In genomic region chr19:1654178-1654792, GRCh38 we compare ENCODE assay signal across 22 cellular contexts. TPM values are rescaled to one million over a fixed set of nuclear protein-coding genes. Genes with fewer than 3 reads are reported as not detected.
A peak's percentile ranks its signal among the peaks of the same experiment; 100 is the strongest.
DNase-seq lines count a peak whose midpoint lies in the region; ATAC-seq lines count a peak whose summit lies in the region.
"Had no signal": no experiment of that assay in that cellular context is flagged by ENCODE, and none has a peak within 500 bp of the region (broad histone marks: within the 10 kb centered on the region; RNA-seq: fewer than 3 reads in every experiment).

No MANE protein-coding gene starts in this region.

- peak overlapping the region; percentile 11 for H3K27ac Mint-ChIP-seq in activated naive CD8-positive, alpha-beta T cell treated with anti-CD3 and anti-CD28 coated beads for 36 hours
- H3K27ac Mint-ChIP-seq in activated naive CD8-positive, alpha-beta T cell treated with anti-CD3 and anti-CD28 coated beads, Interleukin-2, amount 50 U/mL, for 24 hours, result no peak overlapping the region
- peak overlapping the region in 1 of 3 donors; percentile 90 for H3K27ac Mint-ChIP-seq in IgD-negative memory B cell
- H3K27ac Mint-ChIP-seq in effector memory CD8-positive, alpha-beta T cell, result peak overlapping the region in 1 of 2 donors; percentile 63
- peak overlapping the region; percentile 96 for H3K27ac Mint-ChIP-seq in stimulated activated memory B cell treated with anti-CD40 and anti-IgM and Interleukin-4, amounts not matched to agents 10 μg/mL and 1 μg/mL and 100 μg/mL, for 72 hours

- peaks cover 5% of the 10 kb centered on the region for H3K36me3 Mint-ChIP-seq in activated naive CD8-positive, alpha-beta T cell treated with anti-CD3 and anti-CD28 coated beads for 36 hours
- no peaks in the 10 kb centered on the region for H3K36me3 Mint-ChIP-seq in activated naive CD8-positive, alpha-beta T cell treated with anti-CD3 and anti-CD28 coated beads, Interleukin-2, amount 50 U/mL, for 24 hours (ENCODE audit: low read depth)
- no peaks in the 10 kb centered on the region for H3K36me3 Mint-ChIP-seq in IgD-negative memory B cell
- H3K36me3 Mint-ChIP-seq in effector memory CD8-positive, alpha-beta T cell (ENCODE audit: insufficient read depth), result peaks cover 30% of the 10 kb centered on the region
- peaks cover 19% of the 10 kb centered on the region for H3K36me3 Mint-ChIP-seq in stimulated activated memory B cell treated with anti-CD40 and anti-IgM and Interleukin-4, amounts not matched to agents 10 μg/mL and 1 μg/mL and 100 μg/mL, for 72 hours

- peak overlapping the region; percentile 39 for H3K4me3 Mint-ChIP-seq in activated naive CD8-positive, alpha-beta T cell treated with anti-CD3 and anti-CD28 coated beads for 36 hours
- no peak overlapping the region for H3K4me3 Mint-ChIP-seq in activated naive CD8-positive, alpha-beta T cell treated with anti-CD3 and anti-CD28 coated beads, Interleukin-2, amount 50 U/mL, for 24 hours
- peak overlapping the region in 3 of 4 donors; percentile 73 to 95 (median 78) for H3K4me3 Mint-ChIP-seq in IgD-negative memory B cell
- H3K4me3 Mint-ChIP-seq in effector memory CD8-positive, alpha-beta T cell, result peak overlapping the region; percentile 58 to 64
- peak overlapping the region; percentile 68 for H3K4me3 Mint-ChIP-seq in stimulated activated memory B cell treated with anti-CD40 and anti-IgM and Interleukin-4, amounts not matched to agents 10 μg/mL and 1 μg/mL and 100 μg/mL, for 72 hours
- H3K4me3 Mint-ChIP-seq: activated T-cell treated with anti-CD3 and anti-CD28 coated beads, Interleukin-2, amount 50 U/mL, for 4 hours had no signal

- no peak for ATAC-seq in activated naive CD8-positive, alpha-beta T cell treated with anti-CD3 and anti-CD28 coated beads, Interleukin-2, amount 50 U/mL, for 24 hours
- ATAC-seq in effector memory CD8-positive, alpha-beta T cell (replicated peaks), result no peak
- no peak for ATAC-seq in stimulated activated memory B cell treated with anti-CD40 and anti-IgM and Interleukin-4, amounts not matched to agents 10 μg/mL and 1 μg/mL and 100 μg/mL, for 72 hours
- no peak for ATAC-seq in GM21515 (IDR thresholded peaks at IDR 0.05; ENCODE audit: unreplicated experiment)
- ATAC-seq: activated CD4-positive, CD25-positive, alpha-beta regulatory T cell treated with anti-CD3 and anti-CD28 coated beads, Interleukin-2, amount 50 U/mL, for 24 hours; activated T-cell treated with anti-CD3 and anti-CD28 coated beads, Interleukin-2, amount 50 U/mL, for 4 hours; GM12878; pancreas had no signal

- DNase-seq in activated naive CD8-positive, alpha-beta T cell treated with anti-CD3 and anti-CD28 coated beads for 36 hours, result no peak
- DNase-seq in activated naive CD8-positive, alpha-beta T cell treated with anti-CD3 and anti-CD28 coated beads, Interleukin-2, amount 50 U/mL, for 24 hours, result no peak
- DNase-seq in effector memory CD8-positive, alpha-beta T cell, result no peak
- DNase-seq in iPS-NIHi7 (ENCODE audit: extremely low spot score), result no peak
- no peak for DNase-seq in AG08395 (ENCODE audit: low spot score)
- DNase-seq: activated T-cell treated with anti-CD3 and anti-CD28 coated beads, Interleukin-2, amount 50 U/mL, for 4 hours; central memory CD4-positive, alpha-beta T cell; effector CD8-positive, alpha-beta T cell; GF-D8; NCI-H2171 treated with DMSO at 0.1 percent for 48 hours; NCI-H82; PC-9; SJCRH30; substantia nigra; T-helper 9 cell; uterus had no signal

- no peaks in the 10 kb centered on the region for H3K27me3 Mint-ChIP-seq in activated naive CD8-positive, alpha-beta T cell treated with anti-CD3 and anti-CD28 coated beads for 36 hours
- H3K27me3 Mint-ChIP-seq in activated naive CD8-positive, alpha-beta T cell treated with anti-CD3 and anti-CD28 coated beads, Interleukin-2, amount 50 U/mL, for 24 hours, result peaks cover 2% of the 10 kb centered on the region
- no peaks in the 10 kb centered on the region for H3K27me3 Mint-ChIP-seq in IgD-negative memory B cell
- H3K27me3 Mint-ChIP-seq in effector memory CD8-positive, alpha-beta T cell, result peaks cover 12 to 20% of the 10 kb centered on the region in 2 donors
- no peaks in the 10 kb centered on the region for H3K27me3 Mint-ChIP-seq in stimulated activated memory B cell treated with anti-CD40 and anti-IgM and Interleukin-4, amounts not matched to agents 10 μg/mL and 1 μg/mL and 100 μg/mL, for 72 hours

- H3K4me1 Mint-ChIP-seq in activated naive CD8-positive, alpha-beta T cell treated with anti-CD3 and anti-CD28 coated beads for 36 hours, result peaks cover 18% of the 10 kb centered on the region
- peaks cover 25% of the 10 kb centered on the region for H3K4me1 Mint-ChIP-seq in activated naive CD8-positive, alpha-beta T cell treated with anti-CD3 and anti-CD28 coated beads, Interleukin-2, amount 50 U/mL, for 24 hours
- H3K4me1 Mint-ChIP-seq in IgD-negative memory B cell, result peaks cover 10 to 28% (median 18%) of the 10 kb centered on the region in 3 donors
- H3K4me1 Mint-ChIP-seq in effector memory CD8-positive, alpha-beta T cell (ENCODE audit: low read depth in 2 of 2), result peaks cover 9 to 14% of the 10 kb centered on the region in 2 donors
- H3K4me1 Mint-ChIP-seq in stimulated activated memory B cell treated with anti-CD40 and anti-IgM and Interleukin-4, amounts not matched to agents 10 μg/mL and 1 μg/mL and 100 μg/mL, for 72 hours, result peaks cover 67% of the 10 kb centered on the region

- H3K9me3 Mint-ChIP-seq in activated naive CD8-positive, alpha-beta T cell treated with anti-CD3 and anti-CD28 coated beads for 36 hours, result no peaks in the 10 kb centered on the region
- no peaks in the 10 kb centered on the region for H3K9me3 Mint-ChIP-seq in activated naive CD8-positive, alpha-beta T cell treated with anti-CD3 and anti-CD28 coated beads, Interleukin-2, amount 50 U/mL, for 24 hours
- no peaks in the 10 kb centered on the region for H3K9me3 Mint-ChIP-seq in IgD-negative memory B cell
- H3K9me3 Mint-ChIP-seq in effector memory CD8-positive, alpha-beta T cell, result no peaks in the 10 kb centered on the region
- no peaks in the 10 kb centered on the region for H3K9me3 Mint-ChIP-seq in stimulated activated memory B cell treated with anti-CD40 and anti-IgM and Interleukin-4, amounts not matched to agents 10 μg/mL and 1 μg/mL and 100 μg/mL, for 72 hours
- H3K9me3 Mint-ChIP-seq: activated T-cell treated with anti-CD3 and anti-CD28 coated beads, Interleukin-2, amount 50 U/mL, for 4 hours had no signal

RNA-seq across cellular contexts. Expression of gene TCF3, which starts 1.9 kb away (rescaled TPM):
- 100 to 1,000 TPM; 106 TPM for total RNA-seq in activated naive CD8-positive, alpha-beta T cell treated with anti-CD3 and anti-CD28 coated beads for 36 hours
- polyA plus RNA-seq in IgD-negative memory B cell, result 28.6 TPM

RNA-seq across cellular contexts. Expression of gene UQCR11, which starts 49.0 kb away (rescaled TPM):
- total RNA-seq in activated naive CD8-positive, alpha-beta T cell treated with anti-CD3 and anti-CD28 coated beads for 36 hours, result 100 to 1,000 TPM; 229 to 244 TPM
- 487 TPM for polyA plus RNA-seq in IgD-negative memory B cell
